Comparison of ENCODE assay signal across 1 cellular context in genomic region chr11:64897381-64898075, GRCh38.
TF ChIP-seq lines count a peak whose summit lies in the region.

No MANE protein-coding gene starts in this region.

TF ChIP-seq in IMR-90, 13 proteins besides CTCF, POLR2A, EP300 and RAD21 (continued from another document):
- TF ChIP-seq MAZ (IDR thresholded peaks at IDR 0.05; ENCODE audit: borderline replicate concordance, low read depth, low read length), result no peak
- TF ChIP-seq USF2 (IDR thresholded peaks at IDR 0.05; ENCODE audit: low read depth, low read length), result no peak
- TF ChIP-seq ELK1 (IDR thresholded peaks at IDR 0.05; ENCODE audit: borderline replicate concordance, low read depth, low read length), result no peak
- no peak for TF ChIP-seq SMC3 (IDR thresholded peaks at IDR 0.05; ENCODE audit: low read depth, low read length)
- TF ChIP-seq BHLHE40 (IDR thresholded peaks at IDR 0.05; ENCODE audit: low read depth, low read length), result no peak
- TF ChIP-seq CEBPB (IDR thresholded peaks at IDR 0.05; ENCODE audit: low read depth, low read length), result no peak
- TF ChIP-seq MXI1 (IDR thresholded peaks at IDR 0.05; ENCODE audit: borderline replicate concordance, low read depth, low read length), result no peak
- TF ChIP-seq NFE2L2 (IDR thresholded peaks at IDR 0.05; ENCODE audit: low read depth, low read length), result no peak
- TF ChIP-seq CHD1 (IDR thresholded peaks at IDR 0.05; ENCODE audit: low read depth, low read length), result no peak
- no peak for TF ChIP-seq RFX5 (IDR thresholded peaks at IDR 0.05; ENCODE audit: low read depth, low read length)
